1 cellular context compared by ENCODE assay signal in genomic region chr18:24538421-24539264, GRCh38.
TF ChIP-seq lines count a peak whose summit lies in the region.

No MANE protein-coding gene starts in this region.

TF ChIP-seq in SK-N-SH, 30 proteins besides CTCF, POLR2A, EP300 and RAD21 (continued from another document):
- TF ChIP-seq, protein P1, sequence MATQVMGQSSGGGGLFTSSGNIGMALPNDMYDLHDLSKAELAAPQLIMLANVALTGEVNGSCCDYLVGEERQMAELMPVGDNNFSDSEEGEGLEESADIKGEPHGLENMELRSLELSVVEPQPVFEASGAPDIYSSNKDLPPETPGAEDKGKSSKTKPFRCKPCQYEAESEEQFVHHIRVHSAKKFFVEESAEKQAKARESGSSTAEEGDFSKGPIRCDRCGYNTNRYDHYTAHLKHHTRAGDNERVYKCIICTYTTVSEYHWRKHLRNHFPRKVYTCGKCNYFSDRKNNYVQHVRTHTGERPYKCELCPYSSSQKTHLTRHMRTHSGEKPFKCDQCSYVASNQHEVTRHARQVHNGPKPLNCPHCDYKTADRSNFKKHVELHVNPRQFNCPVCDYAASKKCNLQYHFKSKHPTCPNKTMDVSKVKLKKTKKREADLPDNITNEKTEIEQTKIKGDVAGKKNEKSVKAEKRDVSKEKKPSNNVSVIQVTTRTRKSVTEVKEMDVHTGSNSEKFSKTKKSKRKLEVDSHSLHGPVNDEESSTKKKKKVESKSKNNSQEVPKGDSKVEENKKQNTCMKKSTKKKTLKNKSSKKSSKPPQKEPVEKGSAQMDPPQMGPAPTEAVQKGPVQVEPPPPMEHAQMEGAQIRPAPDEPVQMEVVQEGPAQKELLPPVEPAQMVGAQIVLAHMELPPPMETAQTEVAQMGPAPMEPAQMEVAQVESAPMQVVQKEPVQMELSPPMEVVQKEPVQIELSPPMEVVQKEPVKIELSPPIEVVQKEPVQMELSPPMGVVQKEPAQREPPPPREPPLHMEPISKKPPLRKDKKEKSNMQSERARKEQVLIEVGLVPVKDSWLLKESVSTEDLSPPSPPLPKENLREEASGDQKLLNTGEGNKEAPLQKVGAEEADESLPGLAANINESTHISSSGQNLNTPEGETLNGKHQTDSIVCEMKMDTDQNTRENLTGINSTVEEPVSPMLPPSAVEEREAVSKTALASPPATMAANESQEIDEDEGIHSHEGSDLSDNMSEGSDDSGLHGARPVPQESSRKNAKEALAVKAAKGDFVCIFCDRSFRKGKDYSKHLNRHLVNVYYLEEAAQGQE (IDR thresholded peaks at IDR 0.05; ENCODE audit: low read depth, low read length) = no peak
- no peak for TF ChIP-seq TEAD4 (IDR thresholded peaks at IDR 0.05; ENCODE audit: borderline replicate concordance, insufficient read depth)
